In genomic region chr21:43269461-43269860, GRCh38 we compare ENCODE assay signal across 10 cellular contexts.
DNase-seq lines count a peak whose midpoint lies in the region; ATAC-seq and TF ChIP-seq lines count a peak whose summit lies in the region.
"Had no signal": no experiment of that assay in that cellular context is flagged by ENCODE, and none has a peak within 500 bp of the region (broad histone marks: within the 10 kb centered on the region; RNA-seq: fewer than 3 reads in every experiment).

No MANE protein-coding gene starts in this region.

- CTCF ChIA-PET in CD8-positive, alpha-beta T cell (lab: Charles Lee) = interaction anchor here (1.9 kb wide), 1 partner anchor 19 kb away, joined by 4 read pairs; no protein-coding TSS in a partner anchor

- DNase-seq in CD8-positive, alpha-beta T cell = peak in 5 of 7 experiments; percentile 15 to 57 (median 39)
- DNase-seq in NAMALWA (ENCODE audit: low spot score) (peak; percentile 60), astrocyte of the cerebellum (ENCODE audit: low read depth) (no peak), neural progenitor cell (ENCODE audit: low spot score) (peak; percentile 42), uterus (no peak), epidermal melanocyte (ENCODE audit: insufficient read length, low spot score) (no peak), NCI-H510A treated with DMSO at 0.1 percent for 48 hours (lab: John Stamatoyannopoulos, UW) (no peak)

- intact Hi-C loops in CD8-positive, alpha-beta T cell (cut with DNase I, micrococcal nuclease) = no loop called here
- intact Hi-C loops in uterus (cut with DNase I; ENCODE audit: low total_unique reads) = no loop called here

- H3K4me1 ChIP-seq in CD8-positive, alpha-beta T cell (ENCODE audit: insufficient read depth, low read length) = no peaks in the 10 kb centered on the region
- H3K4me1 ChIP-seq in neural progenitor cell (no peaks in the 10 kb centered on the region), uterus (peaks cover 0 to 7% of the 10 kb centered on the region in 2 donors)

- H3K27me3 ChIP-seq in CD8-positive, alpha-beta T cell (ENCODE audit: insufficient read depth, low read length) = no peaks in the 10 kb centered on the region
- no peaks in the 10 kb centered on the region for H3K27me3 ChIP-seq in neural progenitor cell
- H3K27me3 ChIP-seq in uterus = no peaks in the 10 kb centered on the region

- no peak overlapping the region for H3K4me3 Mint-ChIP-seq in CD8-positive, alpha-beta T cell
- H3K4me3 Mint-ChIP-seq in neural progenitor cell = no peak overlapping the region
- H3K4me3 Mint-ChIP-seq: activated naive CD4-positive, alpha-beta T cell treated with anti-CD3 and anti-CD28 coated beads, Interleukin-2, amount 50 U/mL, for 24 hours had no signal

- H3K36me3 ChIP-seq in CD8-positive, alpha-beta T cell (ENCODE audit: insufficient read depth, low read length) = no peaks in the 10 kb centered on the region
- H3K36me3 ChIP-seq in neural progenitor cell (no peaks in the 10 kb centered on the region), uterus (no peaks in the 10 kb centered on the region)

- H3K36me3 Mint-ChIP-seq in CD8-positive, alpha-beta T cell = no peaks in the 10 kb centered on the region
- H3K36me3 Mint-ChIP-seq in neural progenitor cell = no peaks in the 10 kb centered on the region
- H3K36me3 Mint-ChIP-seq: activated naive CD4-positive, alpha-beta T cell treated with anti-CD3 and anti-CD28 coated beads, Interleukin-2, amount 50 U/mL, for 24 hours had no signal

- peaks cover 9% of the 10 kb centered on the region for H3K27me3 Mint-ChIP-seq in CD8-positive, alpha-beta T cell (ENCODE audit: low read depth)
- peaks cover 3% of the 10 kb centered on the region for H3K27me3 Mint-ChIP-seq in neural progenitor cell (ENCODE audit: insufficient read depth, low read depth)

- no peaks in the 10 kb centered on the region for H3K9me3 ChIP-seq in CD8-positive, alpha-beta T cell (ENCODE audit: low read length)
- H3K9me3 ChIP-seq in neural progenitor cell (ENCODE audit: low read depth) = no peaks in the 10 kb centered on the region
- no peaks in the 10 kb centered on the region for H3K9me3 ChIP-seq in uterus

- peak; percentile 87 for ATAC-seq in CD8-positive, alpha-beta T cell
- ATAC-seq in GM18907 (IDR thresholded peaks at IDR 0.05; ENCODE audit: unreplicated experiment) = no peak

- H3K4me1 Mint-ChIP-seq in CD8-positive, alpha-beta T cell (ENCODE audit: low read depth) = no peaks in the 10 kb centered on the region
- peaks cover 19% of the 10 kb centered on the region for H3K4me1 Mint-ChIP-seq in neural progenitor cell
- H3K4me1 Mint-ChIP-seq: activated naive CD4-positive, alpha-beta T cell treated with anti-CD3 and anti-CD28 coated beads, Interleukin-2, amount 50 U/mL, for 24 hours had no signal

- TF ChIP-seq POLR2A in uterus (IDR thresholded peaks at IDR 0.05) = no peak

- no peak overlapping the region for H3K4me3 ChIP-seq in CD8-positive, alpha-beta T cell (ENCODE audit: low read depth, low read length)
- no peak overlapping the region for H3K4me3 ChIP-seq in astrocyte of the cerebellum (ENCODE audit: low read depth, low read length)
- no peak overlapping the region for H3K4me3 ChIP-seq in neural progenitor cell
- no peak overlapping the region for H3K4me3 ChIP-seq in uterus
- H3K4me3 ChIP-seq: lung had no signal

- H3K9ac ChIP-seq in neural progenitor cell = no peak overlapping the region

- peak; percentile 38 for TF ChIP-seq CTCF in CD8-positive, alpha-beta T cell (IDR thresholded peaks at IDR 0.05)
- peak; percentile 26 for TF ChIP-seq CTCF in astrocyte of the cerebellum (IDR thresholded peaks at IDR 0.05; ENCODE audit: low read depth, low read length, missing control alignments)
- peak; percentile 44 for TF ChIP-seq CTCF in neural progenitor cell (IDR thresholded peaks at IDR 0.05)
- TF ChIP-seq CTCF in uterus (IDR thresholded peaks at IDR 0.05) = no peak

- H3K27ac ChIP-seq in CD8-positive, alpha-beta T cell (ENCODE audit: low read depth, low read length) = no peak overlapping the region
- H3K27ac ChIP-seq in neural progenitor cell (no peak overlapping the region), uterus (no peak overlapping the region)

- no peak overlapping the region for H3K4me2 ChIP-seq in neural progenitor cell

- no peak overlapping the region for H2AFZ ChIP-seq in neural progenitor cell (replicated peaks)

- POLR2A ChIA-PET in CD8-positive, alpha-beta T cell (lab: Charles Lee) = no interaction called here

- H3K27ac Mint-ChIP-seq in CD8-positive, alpha-beta T cell = no peak overlapping the region
- H3K27ac Mint-ChIP-seq in neural progenitor cell = peak overlapping the region; percentile 53
- H3K27ac Mint-ChIP-seq: activated naive CD4-positive, alpha-beta T cell treated with anti-CD3 and anti-CD28 coated beads, Interleukin-2, amount 50 U/mL, for 24 hours had no signal

- H4K20me1 ChIP-seq in neural progenitor cell (ENCODE audit: low read depth) = no peaks in the 10 kb centered on the region

- in situ Hi-C loops in astrocyte of the cerebellum (cut with HindIII; ENCODE audit: low sequenced_read_pairs) = no loop called here

- H3K9me3 Mint-ChIP-seq in CD8-positive, alpha-beta T cell = no peaks in the 10 kb centered on the region
- H3K9me3 Mint-ChIP-seq in neural progenitor cell = no peaks in the 10 kb centered on the region
- H3K9me3 Mint-ChIP-seq: activated naive CD4-positive, alpha-beta T cell treated with anti-CD3 and anti-CD28 coated beads, Interleukin-2, amount 50 U/mL, for 24 hours had no signal

- no peaks in the 10 kb centered on the region for H3K79me2 ChIP-seq in neural progenitor cell (ENCODE audit: low read depth)

- H3F3A ChIP-seq in neural progenitor cell (ENCODE audit: low read depth) = no peaks in the 10 kb centered on the region

Comparison
In these comparisons a context has a peak if more than half of its experiments do, and no peak if none do; other contexts are left out.
1. DNase-seq: peak in CD8-positive, alpha-beta T cell (5 of 7), NAMALWA (single experiment) and neural progenitor cell (single experiment); none in astrocyte of the cerebellum (single experiment), uterus (0 of 2), epidermal melanocyte (single experiment) and NCI-H510A treated with DMSO at 0.1 percent for 48 hours (single experiment).
2. CTCF ChIP-seq: peak in CD8-positive, alpha-beta T cell (single experiment), astrocyte of the cerebellum (single experiment) and neural progenitor cell (single experiment); none in uterus (0 of 4).